9 cellular contexts compared by ENCODE assay signal in the genomic region with DNA sequence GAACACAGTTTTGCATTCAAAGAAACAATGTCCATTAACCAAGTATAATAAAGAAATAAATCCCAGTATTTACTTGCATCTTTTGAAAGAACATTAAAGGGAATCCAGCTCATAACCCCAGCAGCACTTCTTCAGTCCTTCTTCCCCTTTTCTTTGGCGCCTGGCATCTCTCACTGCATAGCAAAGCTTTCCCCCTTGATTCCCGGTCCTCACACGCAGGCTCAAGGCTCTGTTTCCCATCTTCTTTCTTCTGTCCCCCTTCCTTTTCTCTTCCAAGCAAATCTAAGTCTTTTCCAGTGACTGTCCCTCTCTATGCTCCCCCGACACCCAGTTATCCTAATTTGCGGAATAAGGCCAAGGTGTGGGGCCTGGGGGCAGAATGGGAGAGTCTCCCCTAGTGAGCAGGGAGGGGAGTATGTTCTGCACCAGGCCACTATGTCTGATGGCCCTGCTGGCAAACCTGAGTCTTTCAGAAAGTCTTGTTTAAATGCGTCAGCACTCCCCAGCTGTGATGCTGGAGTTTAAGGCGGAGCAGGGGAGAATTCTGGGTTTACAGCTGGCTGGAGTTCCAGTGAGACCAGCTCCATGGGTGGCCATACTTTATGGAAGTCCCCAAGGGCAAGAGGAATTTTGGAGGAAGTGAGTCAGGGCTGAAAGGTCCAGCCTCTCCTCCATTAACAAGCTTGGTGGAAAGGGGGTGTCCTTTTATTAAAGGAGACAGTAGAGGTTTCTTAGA. TPM values are rescaled to one million over a fixed set of nuclear protein-coding genes. Genes with fewer than 3 reads are reported as not detected.
DNase-seq lines count a peak whose midpoint lies in the region; ATAC-seq and TF ChIP-seq lines count a peak whose summit lies in the region.
"Had no signal": no experiment of that assay in that cellular context is flagged by ENCODE, and none has a peak within 500 bp of the region (broad histone marks: within the 10 kb centered on the region; RNA-seq: fewer than 3 reads in every experiment).

No MANE protein-coding gene starts in this region.

- TF ChIP-seq CTCF in hepatocyte (IDR thresholded peaks at IDR 0.05; ENCODE audit: poor library complexity): no peak
- no peak for TF ChIP-seq CTCF in OCI-LY7 (conservative IDR thresholded peaks at IDR 0.05; ENCODE audit: low read length)

- ATAC-seq in HG02763 (IDR thresholded peaks at IDR 0.05; ENCODE audit: unreplicated experiment): no peak

- CTCF ChIA-PET in OCI-LY7 (lab: Charles Lee; ENCODE audit: unreplicated experiment): no interaction called here

- BruUV-seq in OCI-LY7 (replicated peaks; lab: Mats Ljungman, UMichigan): no TSS peak

- no peak overlapping the region for H3K9ac ChIP-seq in subcutaneous abdominal adipose tissue (ENCODE audit: low read length in 5 of 5)

- H3K79me2 ChIP-seq in hepatocyte (no peaks in the 10 kb centered on the region), OCI-LY7 (ENCODE audit: insufficient read depth, low read depth, low read length) (no peaks in the 10 kb centered on the region)

- H3K9me2 ChIP-seq in hepatocyte (replicated peaks; ENCODE audit: insufficient read depth): no peaks in the 10 kb centered on the region
- no peaks in the 10 kb centered on the region for H3K9me2 ChIP-seq in OCI-LY7 (ENCODE audit: insufficient read depth, low read length)

- DNase-seq in HS-5 (ENCODE audit: low read depth): peak; percentile 43
- peak; percentile 84 for DNase-seq in brain pericyte (ENCODE audit: low read depth, low spot score)
- peak; percentile 49 for DNase-seq in hepatocyte (ENCODE audit: low spot score)
- no peak for DNase-seq in OCI-LY7 (ENCODE audit: low spot score)
- DNase-seq in activated CD4-positive, CD25-positive, alpha-beta regulatory T cell treated with anti-CD3 and anti-CD28 coated beads, Interleukin-2, amount 50 U/mL, for 72 hours: no peak
- no peak for DNase-seq in activated CD4-positive, alpha-beta T cell treated with anti-CD3 and anti-CD28 coated beads for 4 hours

- no peak overlapping the region for H3K4me2 ChIP-seq in hepatocyte
- H3K4me2 ChIP-seq in OCI-LY7 (ENCODE audit: low read length): no peak overlapping the region

- H3K4me3 ChIP-seq in hepatocyte (no peak overlapping the region), subcutaneous abdominal adipose tissue (ENCODE audit: low read depth in 1 of 5, low read length in 5 of 5) (no peak overlapping the region), OCI-LY7 (ENCODE audit: low read depth, low read length, poor library complexity, severe bottlenecking) (no peak overlapping the region)

- H3K4me1 ChIP-seq in hepatocyte (ENCODE audit: insufficient read depth) (no peaks in the 10 kb centered on the region), subcutaneous abdominal adipose tissue (ENCODE audit: control insufficient read depth in 5 of 5, insufficient read depth in 5 of 5, low read length in 5 of 5) (peaks cover 20 to 93% (median 60%) of the 10 kb centered on the region in 5 donors), OCI-LY7 (ENCODE audit: insufficient read depth, low read length, poor library complexity, severe bottlenecking) (no peaks in the 10 kb centered on the region)

- POLR2A ChIA-PET in OCI-LY7 (lab: Charles Lee): interaction anchor here (0.7 kb wide), 1 partner anchor 69 kb away, joined by 3 read pairs; no protein-coding TSS in a partner anchor

- H3K27me3 ChIP-seq in hepatocyte (no peaks in the 10 kb centered on the region), subcutaneous abdominal adipose tissue (ENCODE audit: control insufficient read depth in 5 of 5, insufficient read depth in 4 of 5, low read length in 5 of 5) (no peaks in the 10 kb centered on the region)

- intact Hi-C loops in OCI-LY7 (cut with micrococcal nuclease; ENCODE audit: unreplicated experiment): no loop called here

- WGBS in hepatocyte (ENCODE audit: low lambda C conversion rate, missing lambda C conversion rate): 83% methylated on average over 7 of the region's 7 CpGs

- H3K36me3 ChIP-seq in hepatocyte (replicated peaks; ENCODE audit: insufficient read depth, low read depth) (no peaks in the 10 kb centered on the region), subcutaneous abdominal adipose tissue (ENCODE audit: control insufficient read depth in 5 of 5, insufficient read depth in 5 of 5, low read length in 5 of 5) (peaks cover 0 to 67% (median 49%) of the 10 kb centered on the region in 5 donors), OCI-LY7 (ENCODE audit: insufficient read depth, low read length) (no peaks in the 10 kb centered on the region)

- H3K27ac ChIP-seq in hepatocyte (peak overlapping the region; percentile 82), subcutaneous abdominal adipose tissue (ENCODE audit: low read depth, low read length) (peak overlapping the region; percentile 80), OCI-LY7 (ENCODE audit: low read depth, low read length, poor library complexity, severe bottlenecking) (no peak overlapping the region)

- H4K20me1 ChIP-seq in hepatocyte (ENCODE audit: insufficient read depth, poor library complexity, severe bottlenecking) (no peaks in the 10 kb centered on the region), OCI-LY7 (ENCODE audit: insufficient read depth, low read length) (no peaks in the 10 kb centered on the region)

- H3K9me3 ChIP-seq in hepatocyte (ENCODE audit: low read depth) (no peaks in the 10 kb centered on the region), subcutaneous abdominal adipose tissue (ENCODE audit: control insufficient read depth in 5 of 5, low read length in 5 of 5) (no peaks in the 10 kb centered on the region), OCI-LY7 (ENCODE audit: low read length) (no peaks in the 10 kb centered on the region)

- H2AFZ ChIP-seq in hepatocyte (no peak overlapping the region), OCI-LY7 (ENCODE audit: low read length) (no peak overlapping the region)

RNA-seq across cellular contexts. Expression of a gene that starts 42.1 kb away (rescaled TPM):
- total RNA-seq in hepatocyte (not detected in 2 replicates), OCI-LY7 (2022) (0.13 and 0.63 TPM in 2 replicates)
- polyA plus RNA-seq in hepatocyte: not detected in 2 replicates
- total RNA-seq in OCI-LY7 (2014; rRNA removed; shearing (Covaris generic)): 0.76 TPM in 1 of 2 replicates, not detected in the other
- polyA plus RNA-seq: IgD-negative memory B cell had no signal

RNA-seq across cellular contexts. Expression of a gene that starts 45.8 kb away (rescaled TPM):
- total RNA-seq in hepatocyte (9.7 and 15.7 TPM in 2 replicates), OCI-LY7 (2022) (26.1 and 28.1 TPM in 2 replicates)
- 29.9 and 38.8 TPM in 2 replicates for polyA plus RNA-seq in hepatocyte
- total RNA-seq in OCI-LY7 (2014; rRNA removed; shearing (Covaris generic)): 9.6 and 16.9 TPM in 2 replicates

RNA-seq across cellular contexts. Expression of a gene that starts 48.2 kb away (rescaled TPM):
- total RNA-seq in hepatocyte (10.3 and 14.2 TPM in 2 replicates), OCI-LY7 (2022) (8.9 and 10.0 TPM in 2 replicates)
- polyA plus RNA-seq in hepatocyte: 19.8 and 21.0 TPM in 2 replicates
- 5.7 and 8.0 TPM in 2 replicates for total RNA-seq in OCI-LY7 (2014; rRNA removed; shearing (Covaris generic))

Comparison
In these comparisons a context has a peak if more than half of its experiments do, and no peak if none do; other contexts are left out.
1. DNase-seq: peak in HS-5 (single experiment), brain pericyte (single experiment) and hepatocyte (single experiment); none in OCI-LY7 (single experiment), activated CD4-positive, CD25-positive, alpha-beta regulatory T cell treated with anti-CD3 and anti-CD28 coated beads, Interleukin-2, amount 50 U/mL, for 72 hours (single experiment) and activated CD4-positive, alpha-beta T cell treated with anti-CD3 and anti-CD28 coated beads for 4 hours (0 of 2).